ENCODE assay signal across 32 cellular contexts in genomic region chr7:84948632-84949031, GRCh38.
DNase-seq lines count a peak whose midpoint lies in the region; ATAC-seq, FAIRE-seq and TF ChIP-seq lines count a peak whose summit lies in the region.
"Had no signal": no experiment of that assay in that cellular context is flagged by ENCODE, and none has a peak within 500 bp of the region (broad histone marks: within the 10 kb centered on the region; RNA-seq: fewer than 3 reads in every experiment).

No MANE protein-coding gene starts in this region.

- no peak for ATAC-seq in GM21825 (IDR thresholded peaks at IDR 0.05; ENCODE audit: unreplicated experiment)
- no peak for ATAC-seq in GM21367 (IDR thresholded peaks at IDR 0.05; ENCODE audit: unreplicated experiment)
- ATAC-seq: activated CD8-positive, alpha-beta T cell treated with anti-CD3 and anti-CD28 coated beads, Interleukin-2, amount 10 ng/mL, durations not matched to agents 7 days and 5 days; CD8-positive, alpha-beta T cell; foreskin keratinocyte; heart left ventricle; Panc1; right cardiac atrium; stimulated activated naive CD8-positive, alpha-beta T cell treated with anti-CD3 and anti-CD28 coated beads, Interleukin-15, amount 100 ng/mL, for 72 hours had no signal

- H3K36me3 ChIP-seq in GM23248 (ENCODE audit: low read depth) (no peaks in the 10 kb centered on the region), adipocyte (ENCODE audit: control insufficient read depth, insufficient read depth, low read length, severe bottlenecking) (no peaks in the 10 kb centered on the region), prostate gland (no peaks in the 10 kb centered on the region), kidney (ENCODE audit: control insufficient read depth in 1 of 2, insufficient read depth in 2 of 2, low read length in 2 of 2) (no peaks in the 10 kb centered on the region)
- H3K36me3 ChIP-seq: cardiac muscle cell, colonic mucosa, heart left ventricle, spleen, thoracic aorta had no signal

- H3K27ac ChIP-seq in GM23248 (no peak overlapping the region), prostate gland (no peak overlapping the region), kidney (ENCODE audit: low read depth in 2 of 2, low read length in 2 of 2) (no peak overlapping the region)
- H3K27ac ChIP-seq: cardiac muscle cell, colonic mucosa, foreskin keratinocyte, heart left ventricle, spleen, thoracic aorta had no signal

- in situ Hi-C loops in GM23248 (cut with MboI), result no loop called here

- TF ChIP-seq POLR2A in prostate gland (IDR thresholded peaks at IDR 0.05), result no peak

- H4K20me1 ChIP-seq in GM23248 (ENCODE audit: insufficient read depth), result no peaks in the 10 kb centered on the region

- 55 to 69% methylated on average over 2 of the region's 2 CpGs for WGBS in GM23248 (ENCODE audit: low coverage in 1 of 2, low lambda C conversion rate in 2 of 2, missing lambda C conversion rate in 2 of 2), 2 experiments
- 57% methylated on average over 2 of the region's 2 CpGs for WGBS in prostate gland

- H3K9me3 ChIP-seq in GM23248 (ENCODE audit: low read depth), result no peaks in the 10 kb centered on the region
- H3K9me3 ChIP-seq in adipocyte (ENCODE audit: control insufficient read depth, low read length), result no peaks in the 10 kb centered on the region
- H3K9me3 ChIP-seq in prostate gland, result no peaks in the 10 kb centered on the region
- H3K9me3 ChIP-seq in kidney (ENCODE audit: control insufficient read depth in 1 of 2, low read length in 2 of 2), result no peaks in the 10 kb centered on the region
- H3K9me3 ChIP-seq: colonic mucosa, heart left ventricle, spleen, thoracic aorta had no signal

- no peak overlapping the region for H3K4me3 ChIP-seq in GM23248
- H3K4me3 ChIP-seq in adipocyte (ENCODE audit: low read length), result no peak overlapping the region
- no peak overlapping the region for H3K4me3 ChIP-seq in prostate gland
- H3K4me3 ChIP-seq in kidney (ENCODE audit: low read length in 2 of 2), result no peak overlapping the region
- H3K4me3 ChIP-seq: cardiac muscle cell, colonic mucosa, heart left ventricle, spleen, thoracic aorta had no signal

- no peak for FAIRE-seq in kidney (lab: Jason Lieb, UNC)
- FAIRE-seq: urothelium cell line had no signal

- H3F3A ChIP-seq in GM23248 (ENCODE audit: insufficient read depth), result no peaks in the 10 kb centered on the region

- H3K9ac ChIP-seq in GM23248 (no peak overlapping the region), adipocyte (ENCODE audit: low read length) (no peak overlapping the region), kidney (ENCODE audit: low read length in 2 of 2) (no peak overlapping the region)

- TF ChIP-seq CTCF in prostate gland (IDR thresholded peaks at IDR 0.05) (no peak), kidney (IDR thresholded peaks at IDR 0.05; ENCODE audit: borderline replicate concordance, extremely low read depth, insufficient read depth) (no peak)

- H3K4me1 ChIP-seq in GM23248 (ENCODE audit: insufficient read depth) (no peaks in the 10 kb centered on the region; the same call in 1 of the 2 replicates), adipocyte (ENCODE audit: control insufficient read depth, insufficient read depth, low read length) (no peaks in the 10 kb centered on the region), prostate gland (replicated peaks) (no peaks in the 10 kb centered on the region), kidney (ENCODE audit: control insufficient read depth in 1 of 2, insufficient read depth in 1 of 2, low read depth in 1 of 2, low read length in 2 of 2) (no peaks in the 10 kb centered on the region)
- H3K4me1 ChIP-seq: colonic mucosa, foreskin keratinocyte, heart left ventricle, spleen had no signal

- H3K27me3 ChIP-seq in GM23248 (replicated peaks; ENCODE audit: insufficient read depth) (no peaks in the 10 kb centered on the region), adipocyte (replicated peaks; ENCODE audit: control insufficient read depth, insufficient read depth, low read length) (no peaks in the 10 kb centered on the region), prostate gland (replicated peaks; ENCODE audit: insufficient read depth) (no peaks in the 10 kb centered on the region)
- H3K27me3 ChIP-seq: cardiac muscle cell, colonic mucosa, foreskin keratinocyte, heart left ventricle, spleen had no signal

- DNase-seq in AG08395 (ENCODE audit: low spot score) (peak; percentile 27), GM23248 (no peak), adipocyte (ENCODE audit: low read depth) (peak; percentile 9), fibroblast of peridontal ligament (ENCODE audit: extremely low read depth) (peak; percentile 11), prostate gland (ENCODE audit: low spot score) (no peak), kidney (no peak)
- DNase-seq: activated CD4-positive, alpha-beta T cell treated with anti-CD3 and anti-CD28 coated beads for 4 hours; activated CD8-positive, alpha-beta T cell treated with anti-CD3 and anti-CD28 coated beads, Interleukin-2, amount 10 ng/mL, durations not matched to agents 7 days and 5 days; CD8-positive, alpha-beta T cell; colonic mucosa; effector CD4-positive, alpha-beta T cell; heart left ventricle; KG1; midbrain; naive B cell; NCI-H1105; NCI-H1930; NCI-H2227 treated with DMSO at 0.1 percent for 48 hours; NCI-H526 treated with DMSO at 0.1 percent for 48 hours; right cardiac atrium; SHP77; spleen; stimulated activated CD8-positive, alpha-beta memory T cell treated with anti-CD3 and anti-CD28 coated beads, Interleukin-4, amount 100 ng/mL, for 48 hours; stimulated activated naive CD8-positive, alpha-beta T cell treated with anti-CD3 and anti-CD28 coated beads, Interleukin-15, amount 100 ng/mL, for 72 hours; T-helper 9 cell had no signal

- no peak overlapping the region for H3K4me2 ChIP-seq in GM23248 (ENCODE audit: unreplicated experiment)

- H2AFZ ChIP-seq in GM23248, result peak overlapping the region; percentile 44

- no peaks in the 10 kb centered on the region for H3K79me2 ChIP-seq in GM23248 (ENCODE audit: insufficient read depth)

- no peaks in the 10 kb centered on the region for H3K9me2 ChIP-seq in GM23248 (ENCODE audit: insufficient read depth)

- intact Hi-C loops in prostate gland (cut with DNase I), result no loop called here
- intact Hi-C loops in kidney (cut with DNase I), result no loop called here

Comparison
In these comparisons a context has a peak if more than half of its experiments do, and no peak if none do; other contexts are left out.
1. DNase-seq: peak in AG08395 (single experiment), adipocyte (single experiment) and fibroblast of peridontal ligament (single experiment); none in GM23248 (single experiment), prostate gland (single experiment) and kidney (single experiment).